Comparison of ENCODE assay signal across 18 cellular contexts in genomic region chr6:139457482-139457881, GRCh38.
A peak's percentile ranks its signal among the peaks of the same experiment; 100 is the strongest.
DNase-seq lines count a peak whose midpoint lies in the region; ATAC-seq, FAIRE-seq and TF ChIP-seq lines count a peak whose summit lies in the region.
"Had no signal": no experiment of that assay in that cellular context is flagged by ENCODE, and none has a peak within 500 bp of the region (broad histone marks: within the 10 kb centered on the region; RNA-seq: fewer than 3 reads in every experiment).

No MANE protein-coding gene starts in this region.

- TF ChIP-seq CTCF in foreskin fibroblast (IDR thresholded peaks at IDR 0.05; ENCODE audit: low read depth, low read length) (no peak), brain microvascular endothelial cell (IDR thresholded peaks at IDR 0.05; ENCODE audit: low read depth, low read length, missing control alignments) (no peak)

- DNase-seq in AG08395 (ENCODE audit: low spot score), result peak; percentile 44
- DNase-seq in GM03348 (ENCODE audit: low spot score), result peak; percentile 49
- DNase-seq in RCC 7860 (ENCODE audit: low spot score), result peak; percentile 45
- peak; percentile 61 to 71 for DNase-seq in foreskin fibroblast
- DNase-seq in amygdala (lab: John Stamatoyannopoulos, UW), result no peak
- no peak for DNase-seq in brain microvascular endothelial cell
- DNase-seq in T-helper 9 cell, result no peak
- DNase-seq: DMS153, H9, MG63, NCI-H1092, NCI-H146, NCI-H2107, OCI-M1 had no signal

- H3K36me3 ChIP-seq in brain microvascular endothelial cell (replicated peaks), result no peaks in the 10 kb centered on the region
- H3K36me3 ChIP-seq: MG63, SJSA1 had no signal

- H3K27ac ChIP-seq in brain microvascular endothelial cell, result no peak overlapping the region
- H3K27ac ChIP-seq: C4-2B, SJSA1 had no signal

- no peak for FAIRE-seq in RCC 7860 (lab: Jason Lieb, UNC)
- FAIRE-seq: HepG2 had no signal

- H3K4me3 ChIP-seq in foreskin fibroblast (ENCODE audit: low read depth in 1 of 2, low read length in 2 of 2) (no peak overlapping the region), brain microvascular endothelial cell (ENCODE audit: low read depth, low read length) (no peak overlapping the region)
- H3K4me3 ChIP-seq: MG63, SJSA1 had no signal

- H3K27me3 ChIP-seq in brain microvascular endothelial cell (replicated peaks), result no peaks in the 10 kb centered on the region
- H3K27me3 ChIP-seq: MG63, SJSA1 had no signal

- ATAC-seq in HG03342 (IDR thresholded peaks at IDR 0.05; ENCODE audit: unreplicated experiment), result no peak
- ATAC-seq: HepG2 had no signal

- in situ Hi-C loops in brain microvascular endothelial cell (cut with HindIII; ENCODE audit: low pct_ligation_motif_present, low sequenced_read_pairs), result no loop called here

Comparison
In these comparisons a context has a peak if more than half of its experiments do, and no peak if none do; other contexts are left out.
1. DNase-seq: peak in AG08395 (single experiment), GM03348 (single experiment), RCC 7860 (single experiment) and foreskin fibroblast (2 of 2); none in amygdala (0 of 56), brain microvascular endothelial cell (single experiment) and T-helper 9 cell (single experiment).